29 cellular contexts compared by ENCODE assay signal in genomic region chr1:37647281-37647680, GRCh38. TPM values are rescaled to one million over a fixed set of nuclear protein-coding genes. Genes with fewer than 3 reads are reported as not detected.
"Had no signal": no experiment of that assay in that cellular context is flagged by ENCODE, and none has a peak within 500 bp of the region (broad histone marks: within the 10 kb centered on the region; RNA-seq: fewer than 3 reads in every experiment).

No MANE protein-coding gene starts in this region.

- H3K36me3 Mint-ChIP-seq: immature natural killer cell; mesothelial cell of epicardium; naive thymus-derived CD4-positive, alpha-beta T cell; natural killer cell treated with Interleukin-12 subunit alpha and Interleukin-12 subunit beta and Interleukin-15 and Interleukin-18, amount 100 ng/mL, for 72 hours; type B pancreatic cell had no signal

- H3K27me3 ChIP-seq: ovary, right atrium auricular region, right lobe of liver, tibial nerve, uterus had no signal

- H3K27ac Mint-ChIP-seq: immature natural killer cell; mesothelial cell of epicardium; naive thymus-derived CD4-positive, alpha-beta T cell; natural killer cell treated with Interleukin-12 subunit alpha and Interleukin-12 subunit beta and Interleukin-15 and Interleukin-18, amount 100 ng/mL, for 72 hours; progenitor cell of endocrine pancreas; stimulated activated naive B cell treated with anti-CD40 and anti-IgM and Interleukin-4, amounts not matched to agents 10 μg/mL and 1 μg/mL and 100 μg/mL, for 72 hours; stimulated activated naive CD8-positive, alpha-beta T cell treated with anti-CD3 and anti-CD28 coated beads, Interleukin-15, amount 100 ng/mL, for 72 hours; type B pancreatic cell had no signal

- H3K9me3 ChIP-seq: ovary, right lobe of liver, uterus had no signal

- H3K4me3 Mint-ChIP-seq: immature natural killer cell; mesothelial cell of epicardium; naive thymus-derived CD4-positive, alpha-beta T cell; natural killer cell treated with Interleukin-12 subunit alpha and Interleukin-12 subunit beta and Interleukin-15 and Interleukin-18, amount 100 ng/mL, for 72 hours; stimulated activated naive B cell treated with anti-CD40 and anti-IgM and Interleukin-4, amounts not matched to agents 10 μg/mL and 1 μg/mL and 100 μg/mL, for 72 hours; stimulated activated naive CD8-positive, alpha-beta T cell treated with anti-CD3 and anti-CD28 coated beads, Interleukin-15, amount 100 ng/mL, for 72 hours; type B pancreatic cell had no signal

- H3K9me3 Mint-ChIP-seq: immature natural killer cell; mesothelial cell of epicardium; natural killer cell treated with Interleukin-12 subunit alpha and Interleukin-12 subunit beta and Interleukin-15 and Interleukin-18, amount 100 ng/mL, for 72 hours; stimulated activated naive B cell treated with anti-CD40 and anti-IgM and Interleukin-4, amounts not matched to agents 10 μg/mL and 1 μg/mL and 100 μg/mL, for 72 hours; stimulated activated naive CD8-positive, alpha-beta T cell treated with anti-CD3 and anti-CD28 coated beads, Interleukin-15, amount 100 ng/mL, for 72 hours; type B pancreatic cell had no signal

- H3K27ac ChIP-seq: left ventricle myocardium inferior, ovary, right atrium auricular region, right lobe of liver, skin epidermis, tibial nerve, uterus had no signal

- DNase-seq: hypothalamus; immature natural killer cell; kidney; left ventricle myocardium inferior; mesendoderm; naive thymus-derived CD4-positive, alpha-beta T cell; ovary; right lobe of liver; stimulated activated CD4-positive, alpha-beta T cell treated with anti-CD3 and anti-CD28 coated beads, Interleukin-12 subunit alpha, Interleukin-12 subunit beta, amount 100 ng/mL, for 4 hours; stimulated activated CD4-positive, alpha-beta T cell treated with anti-CD3 and anti-CD28 coated beads, Interleukin-15, amount 100 ng/mL, for 24 hours; stimulated activated CD4-positive, alpha-beta T cell treated with anti-CD3 and anti-CD28 coated beads, Interleukin-2, amount 100 ng/mL, for 24 hours; stimulated activated CD4-positive, alpha-beta T cell treated with anti-CD3 and anti-CD28 coated beads, Interleukin-4, amount 100 ng/mL, for 1 hour; stimulated activated naive B cell treated with anti-CD40 and anti-IgM and Interleukin-4, amounts not matched to agents 10 μg/mL and 1 μg/mL and 100 μg/mL, for 72 hours; stimulated activated naive CD8-positive, alpha-beta T cell treated with anti-CD3 and anti-CD28 coated beads, Interleukin-15, amount 100 ng/mL, for 72 hours; substantia nigra; uterus had no signal

- H3K4me1 ChIP-seq: left ventricle myocardium inferior, right atrium auricular region, right lobe of liver, tibial nerve, uterus had no signal

- H3K4me1 Mint-ChIP-seq: immature natural killer cell; naive thymus-derived CD4-positive, alpha-beta T cell; stimulated activated naive B cell treated with anti-CD40 and anti-IgM and Interleukin-4, amounts not matched to agents 10 μg/mL and 1 μg/mL and 100 μg/mL, for 72 hours; stimulated activated naive CD8-positive, alpha-beta T cell treated with anti-CD3 and anti-CD28 coated beads, Interleukin-15, amount 100 ng/mL, for 72 hours had no signal

- ATAC-seq: naive thymus-derived CD4-positive, alpha-beta T cell; natural killer cell treated with Interleukin-12 subunit alpha and Interleukin-12 subunit beta and Interleukin-15 and Interleukin-18, amount 100 ng/mL, for 72 hours; right lobe of liver; stimulated activated naive B cell treated with anti-CD40 and anti-IgM and Interleukin-4, amounts not matched to agents 10 μg/mL and 1 μg/mL and 100 μg/mL, for 72 hours; stimulated activated naive CD8-positive, alpha-beta T cell treated with anti-CD3 and anti-CD28 coated beads, Interleukin-15, amount 100 ng/mL, for 72 hours had no signal

- H3K4me3 ChIP-seq: left ventricle myocardium inferior, lung, ovary, right atrium auricular region, right lobe of liver, skin epidermis, tibial nerve, uterus had no signal

- H3K36me3 ChIP-seq: left ventricle myocardium inferior, ovary, right atrium auricular region, right lobe of liver, tibial nerve, uterus had no signal

RNA-seq across cellular contexts. Expression of gene RSPO1, which starts 12.6 kb away (rescaled TPM):
- total RNA-seq: left ventricle myocardium inferior; mononuclear cell; naive thymus-derived CD4-positive, alpha-beta T cell; natural killer cell treated with Interleukin-12 subunit alpha and Interleukin-12 subunit beta and Interleukin-15 and Interleukin-18, amount 100 ng/mL, for 72 hours; progenitor cell of endocrine pancreas; pulmonary artery endothelial cell; renal cortical epithelial cell; right lobe of liver; temporal lobe had no signal
- polyA plus RNA-seq: immature natural killer cell; naive thymus-derived CD4-positive, alpha-beta T cell; neural cell had no signal
